Comparison of ENCODE assay signal across 9 cellular contexts in the genomic region with DNA sequence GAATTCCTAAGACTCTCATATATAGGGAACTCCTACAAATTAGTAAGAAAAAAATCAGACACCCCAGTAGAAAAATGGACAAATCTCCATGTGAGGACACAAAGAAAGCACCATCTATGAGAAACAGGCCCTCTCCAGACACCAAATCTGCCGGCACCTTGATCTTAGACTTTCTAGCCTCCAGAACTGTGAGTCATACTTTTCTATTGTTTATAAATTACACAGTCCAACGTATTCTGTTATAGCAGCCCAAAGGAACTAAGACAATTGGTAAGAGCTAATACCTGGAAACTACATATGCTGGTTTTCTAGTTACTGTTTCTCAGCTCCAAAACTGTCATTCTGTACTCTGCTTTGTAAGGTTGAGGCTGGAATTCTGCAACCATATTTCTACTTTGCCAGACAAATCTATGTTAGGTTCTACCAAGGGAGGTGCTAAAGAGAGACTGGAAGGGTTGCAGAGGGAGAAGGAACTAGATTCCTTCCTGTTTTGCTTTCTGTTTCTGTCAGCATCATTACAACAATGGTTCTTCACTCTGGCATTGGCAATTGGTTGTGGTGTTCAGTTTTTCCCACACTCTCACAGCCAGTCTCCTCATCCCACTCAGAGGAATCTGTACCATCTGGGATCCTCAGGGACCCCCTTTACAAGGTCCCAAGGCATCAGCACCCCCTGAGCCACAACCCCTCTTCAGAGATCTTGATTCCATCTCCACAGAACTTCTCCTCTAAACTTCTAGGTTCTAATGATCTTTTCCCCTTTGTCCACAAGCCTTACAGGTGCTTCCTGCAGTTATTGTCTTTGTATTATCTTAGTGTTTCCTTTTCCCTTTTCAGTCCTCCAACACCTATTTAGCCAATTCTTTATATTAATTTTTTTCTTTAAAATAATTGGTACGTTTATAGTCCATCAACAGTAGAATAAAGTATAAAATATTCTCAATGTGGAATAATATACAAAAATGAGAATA. TPM values are rescaled to one million over a fixed set of nuclear protein-coding genes. Genes with fewer than 3 reads are reported as not detected.
A peak's percentile ranks its signal among the peaks of the same experiment; 100 is the strongest.
DNase-seq lines count a peak whose midpoint lies in the region; ATAC-seq and TF ChIP-seq lines count a peak whose summit lies in the region.
"Had no signal": no experiment of that assay in that cellular context is flagged by ENCODE, and none has a peak within 500 bp of the region (broad histone marks: within the 10 kb centered on the region; RNA-seq: fewer than 3 reads in every experiment).

No MANE protein-coding gene starts in this region.

- POLR2A ChIA-PET in GM10248 (lab: Yijun Ruan, JAX) (no interaction called here), OCI-LY7 (lab: Charles Lee) (interaction anchor here (0.7 to 1.2 kb wide), 8 partner anchors 10 to 119 kb away, joined by 3 to 6 read pairs (median 3); no protein-coding TSS in a partner anchor)

- no peaks in the 10 kb centered on the region for H3K79me2 ChIP-seq in OCI-LY7 (ENCODE audit: insufficient read depth, low read depth, low read length)

- DNase-seq in GM10248 (ENCODE audit: extremely low spot score): peak; percentile 29
- no peak for DNase-seq in OCI-LY7 (ENCODE audit: low spot score)
- peak; percentile 17 for DNase-seq in globus pallidus (ENCODE audit: low spot score)
- DNase-seq in DMS114 treated with DMSO at 0.1 percent for 48 hours (lab: John Stamatoyannopoulos, UW; ENCODE audit: unreplicated experiment): no peak
- DNase-seq in NK-92 treated with Interleukin-12 subunit alpha and Interleukin-12 subunit beta, amount 100 ng/mL, for 24 hours (lab: John Stamatoyannopoulos, UW): no peak
- no peak for DNase-seq in NCI-H774 (lab: John Stamatoyannopoulos, UW)
- no peak for DNase-seq in retina
- DNase-seq: activated B cell treated with CpG ODN at 0.5 μM for 24 hours had no signal

- peaks cover 5% of the 10 kb centered on the region for H3K4me1 ChIP-seq in OCI-LY7 (ENCODE audit: insufficient read depth, low read length, poor library complexity, severe bottlenecking)

- no peak for TF ChIP-seq CTCF in GM10248 (IDR thresholded peaks at IDR 0.05; ENCODE audit: control extremely low read depth, extremely low read depth, low read depth, missing control alignments)
- TF ChIP-seq CTCF in OCI-LY7 (conservative IDR thresholded peaks at IDR 0.05; ENCODE audit: low read length): no peak

- CTCF ChIA-PET in GM10248 (lab: Yijun Ruan, JAX): interaction anchor here (1.0 to 12.1 kb wide), 5 partner anchors 9 to 127 kb away, joined by 3 to 174 read pairs (median 8); partner anchors contain the start of gene AP1AR
- CTCF ChIA-PET in OCI-LY7 (lab: Charles Lee; ENCODE audit: unreplicated experiment): no interaction called here

- ATAC-seq in HG02588 (IDR thresholded peaks at IDR 0.05; ENCODE audit: unreplicated experiment): peak; percentile 75

- no peak overlapping the region for H3K4me3 ChIP-seq in OCI-LY7 (ENCODE audit: low read depth, low read length, poor library complexity, severe bottlenecking)

- intact Hi-C loops in OCI-LY7 (cut with micrococcal nuclease; ENCODE audit: unreplicated experiment): no loop called here

- BruUV-seq in OCI-LY7 (replicated peaks; lab: Mats Ljungman, UMichigan): no TSS peak

- H2AFZ ChIP-seq in OCI-LY7 (ENCODE audit: low read length): peak overlapping the region; percentile 29; the same call in 1 of the 2 replicates

- H4K20me1 ChIP-seq in OCI-LY7 (ENCODE audit: insufficient read depth, low read length): no peaks in the 10 kb centered on the region

- no peaks in the 10 kb centered on the region for H3K36me3 ChIP-seq in OCI-LY7 (ENCODE audit: insufficient read depth, low read length)

- H3K9me3 ChIP-seq in OCI-LY7 (ENCODE audit: low read length): no peaks in the 10 kb centered on the region

- no peak overlapping the region for H3K27ac ChIP-seq in OCI-LY7 (ENCODE audit: low read depth, low read length, poor library complexity, severe bottlenecking)

- H3K9me2 ChIP-seq in OCI-LY7 (ENCODE audit: insufficient read depth, low read length): no peaks in the 10 kb centered on the region

- H3K4me2 ChIP-seq in OCI-LY7 (ENCODE audit: low read length): no peak overlapping the region

RNA-seq across cellular contexts. Expression of gene FAM241A, which starts 35.5 kb away (rescaled TPM):
- 2.1 and 2.5 TPM in 2 replicates for total RNA-seq in OCI-LY7 (2014; rRNA removed; shearing (Covaris generic))
- total RNA-seq in OCI-LY7 (2022): 9.5 and 10.5 TPM in 2 replicates

Comparison
In these comparisons a context has a peak if more than half of its experiments do, and no peak if none do; other contexts are left out.
1. DNase-seq: peak in GM10248 (single experiment) and globus pallidus (single experiment); none in OCI-LY7 (single experiment), DMS114 treated with DMSO at 0.1 percent for 48 hours (single experiment), NK-92 treated with Interleukin-12 subunit alpha and Interleukin-12 subunit beta, amount 100 ng/mL, for 24 hours (single experiment), NCI-H774 (single experiment) and retina (single experiment).